Comparison of ENCODE assay signal across 11 cellular contexts in genomic region chr5:59021286-59021673, GRCh38.
DNase-seq lines count a peak whose midpoint lies in the region; ATAC-seq, FAIRE-seq and TF ChIP-seq lines count a peak whose summit lies in the region.
"Had no signal": no experiment of that assay in that cellular context is flagged by ENCODE, and none has a peak within 500 bp of the region (broad histone marks: within the 10 kb centered on the region; RNA-seq: fewer than 3 reads in every experiment).

No MANE protein-coding gene starts in this region.

- no peak for ATAC-seq in HG02763 (IDR thresholded peaks at IDR 0.05; ENCODE audit: unreplicated experiment)

- H3K4me3 ChIP-seq in muscle layer of duodenum (ENCODE audit: low read depth in 1 of 2, low read length in 2 of 2): no peak overlapping the region

- no peak for TF ChIP-seq POLR2A in GM12892 (IDR thresholded peaks at IDR 0.05; ENCODE audit: low read depth, low read length)

- peak; percentile 64 for DNase-seq in COR-L47 (lab: John Stamatoyannopoulos, UW)
- DNase-seq in M059J (ENCODE audit: low read depth): peak; percentile 47
- peak; percentile 69 for DNase-seq in NCI-H774 (lab: John Stamatoyannopoulos, UW)
- DNase-seq in superior temporal gyrus (ENCODE audit: extremely low spot score): no peak
- no peak for DNase-seq in GM12892 (ENCODE audit: insufficient read length)
- no peak for DNase-seq in head of caudate nucleus
- DNase-seq: SIG-M5 had no signal

- peak overlapping the region; percentile 43 for H3K27ac ChIP-seq in muscle layer of duodenum (ENCODE audit: low read length)
- H3K27ac ChIP-seq: VCaP had no signal

- peaks cover 0 to 14% of the 10 kb centered on the region in 2 donors for H3K4me1 ChIP-seq in muscle layer of duodenum (ENCODE audit: control insufficient read depth in 1 of 2, insufficient read depth in 2 of 2, low read length in 2 of 2)

- FAIRE-seq in GM12892 (lab: Jason Lieb, UNC): no peak

- intact Hi-C loops in head of caudate nucleus (cut with DNase I): no loop called here

- H3K27me3 ChIP-seq in muscle layer of duodenum (ENCODE audit: low read depth, low read length): no peaks in the 10 kb centered on the region
- H3K27me3 ChIP-seq: BE2C had no signal

- no peaks in the 10 kb centered on the region for H3K9me3 ChIP-seq in muscle layer of duodenum (ENCODE audit: control insufficient read depth in 1 of 2, low read length in 2 of 2)
- H3K9me3 ChIP-seq: BE2C had no signal

- H3K36me3 ChIP-seq in muscle layer of duodenum (ENCODE audit: control insufficient read depth in 1 of 2, insufficient read depth in 2 of 2, low read length in 2 of 2): peaks cover 0 to 7% of the 10 kb centered on the region in 2 donors

Comparison
In these comparisons a context has a peak if more than half of its experiments do, and no peak if none do; other contexts are left out.
1. DNase-seq: peak in COR-L47 (single experiment), M059J (single experiment) and NCI-H774 (single experiment); none in superior temporal gyrus (single experiment), GM12892 (single experiment) and head of caudate nucleus (0 of 42).